8 cellular contexts compared by ENCODE assay signal in genomic region chr7:5693529-5693928, GRCh38.
DNase-seq lines count a peak whose midpoint lies in the region; ATAC-seq and TF ChIP-seq lines count a peak whose summit lies in the region.

No MANE protein-coding gene starts in this region.

- H3K27me3 ChIP-seq in neural progenitor cell: no peaks in the 10 kb centered on the region

- DNase-seq in activated CD4-positive, alpha-beta T cell treated with anti-CD3 and anti-CD28 coated beads, Interleukin-2, amount 10 ng/mL, durations not matched to agents 7 days and 5 days: no peak
- no peak for DNase-seq in activated CD4-positive, alpha-beta T cell treated with anti-CD3 and anti-CD28 coated beads, Interleukin-2, amount 50 U/mL, for 4 hours
- DNase-seq in SIG-M5 (lab: John Stamatoyannopoulos, UW) (peak; percentile 95), epithelial cell of proximal tubule (ENCODE audit: low read depth) (peak; percentile 86), neural progenitor cell (ENCODE audit: low spot score) (no peak), HuH-7 (ENCODE audit: low spot score) (no peak)
- no peak for DNase-seq in stimulated activated CD4-positive, alpha-beta T cell treated with anti-CD3 and anti-CD28 coated beads, Interleukin-1b, Interleukin-23, amount 100 ng/mL, for 48 hours

- no peak overlapping the region for H3K9ac ChIP-seq in neural progenitor cell

- H3K4me3 ChIP-seq in epithelial cell of proximal tubule (ENCODE audit: low read depth, low read length): no peak overlapping the region
- H3K4me3 ChIP-seq in neural progenitor cell: no peak overlapping the region

- TF ChIP-seq CTCF in epithelial cell of proximal tubule (conservative IDR thresholded peaks at IDR 0.05; ENCODE audit: low read depth, low read length) (no peak), neural progenitor cell (IDR thresholded peaks at IDR 0.05) (no peak)

- ATAC-seq in HG02870 (IDR thresholded peaks at IDR 0.05; ENCODE audit: unreplicated experiment): peak; percentile 53

- no peak overlapping the region for H3K4me2 ChIP-seq in neural progenitor cell

- CTCF ChIA-PET in activated CD4-positive, alpha-beta T cell treated with anti-CD3 and anti-CD28 coated beads, Interleukin-2, amount 10 ng/mL, durations not matched to agents 7 days and 5 days (lab: Charles Lee): interaction anchor here (1.0 to 2.1 kb wide), 11 partner anchors 8 to 198 kb away, joined by 3 to 8 read pairs (median 4); no protein-coding TSS in a partner anchor

- H3K4me3 Mint-ChIP-seq in activated CD4-positive, alpha-beta T cell treated with anti-CD3 and anti-CD28 coated beads, Interleukin-2, amount 10 ng/mL, durations not matched to agents 7 days and 5 days: peak overlapping the region; percentile 77
- H3K4me3 Mint-ChIP-seq in neural progenitor cell: no peak overlapping the region

- peaks cover 45% of the 10 kb centered on the region for H3K36me3 Mint-ChIP-seq in activated CD4-positive, alpha-beta T cell treated with anti-CD3 and anti-CD28 coated beads, Interleukin-2, amount 10 ng/mL, durations not matched to agents 7 days and 5 days (ENCODE audit: low read depth)
- H3K36me3 Mint-ChIP-seq in neural progenitor cell: peaks cover 10% of the 10 kb centered on the region

- H3K9me3 ChIP-seq in neural progenitor cell (ENCODE audit: low read depth): no peaks in the 10 kb centered on the region

- peaks cover 97% of the 10 kb centered on the region for H3K4me1 Mint-ChIP-seq in activated CD4-positive, alpha-beta T cell treated with anti-CD3 and anti-CD28 coated beads, Interleukin-2, amount 10 ng/mL, durations not matched to agents 7 days and 5 days
- peaks cover 56% of the 10 kb centered on the region for H3K4me1 Mint-ChIP-seq in neural progenitor cell

- H3K4me1 ChIP-seq in neural progenitor cell: peaks cover 8% of the 10 kb centered on the region

- POLR2A ChIA-PET in activated CD4-positive, alpha-beta T cell treated with anti-CD3 and anti-CD28 coated beads, Interleukin-2, amount 10 ng/mL, durations not matched to agents 7 days and 5 days (lab: Charles Lee): no interaction called here

- H3F3A ChIP-seq in neural progenitor cell (ENCODE audit: low read depth): no peaks in the 10 kb centered on the region

- no peak overlapping the region for H3K27ac ChIP-seq in neural progenitor cell

- H3K27ac Mint-ChIP-seq in activated CD4-positive, alpha-beta T cell treated with anti-CD3 and anti-CD28 coated beads, Interleukin-2, amount 10 ng/mL, durations not matched to agents 7 days and 5 days: peak overlapping the region; percentile 93
- peak overlapping the region; percentile 39 for H3K27ac Mint-ChIP-seq in neural progenitor cell

- no peaks in the 10 kb centered on the region for H3K27me3 Mint-ChIP-seq in activated CD4-positive, alpha-beta T cell treated with anti-CD3 and anti-CD28 coated beads, Interleukin-2, amount 10 ng/mL, durations not matched to agents 7 days and 5 days
- peaks cover 4% of the 10 kb centered on the region for H3K27me3 Mint-ChIP-seq in neural progenitor cell (ENCODE audit: insufficient read depth, low read depth)

- no peaks in the 10 kb centered on the region for H3K79me2 ChIP-seq in neural progenitor cell (ENCODE audit: low read depth)

- no peaks in the 10 kb centered on the region for H3K36me3 ChIP-seq in neural progenitor cell

- H2AFZ ChIP-seq in neural progenitor cell (replicated peaks): no peak overlapping the region

- no peaks in the 10 kb centered on the region for H3K9me3 Mint-ChIP-seq in activated CD4-positive, alpha-beta T cell treated with anti-CD3 and anti-CD28 coated beads, Interleukin-2, amount 10 ng/mL, durations not matched to agents 7 days and 5 days
- H3K9me3 Mint-ChIP-seq in neural progenitor cell: no peaks in the 10 kb centered on the region

- peaks cover 22% of the 10 kb centered on the region for H4K20me1 ChIP-seq in neural progenitor cell (ENCODE audit: low read depth)

Comparison
In these comparisons a context has a peak if more than half of its experiments do, and no peak if none do; other contexts are left out.
1. DNase-seq: peak in SIG-M5 (single experiment) and epithelial cell of proximal tubule (single experiment); none in activated CD4-positive, alpha-beta T cell treated with anti-CD3 and anti-CD28 coated beads, Interleukin-2, amount 10 ng/mL, durations not matched to agents 7 days and 5 days (single experiment), activated CD4-positive, alpha-beta T cell treated with anti-CD3 and anti-CD28 coated beads, Interleukin-2, amount 50 U/mL, for 4 hours (0 of 2), neural progenitor cell (single experiment), stimulated activated CD4-positive, alpha-beta T cell treated with anti-CD3 and anti-CD28 coated beads, Interleukin-1b, Interleukin-23, amount 100 ng/mL, for 48 hours (single experiment) and HuH-7 (single experiment).